8 cellular contexts compared by ENCODE assay signal in the genomic region with DNA sequence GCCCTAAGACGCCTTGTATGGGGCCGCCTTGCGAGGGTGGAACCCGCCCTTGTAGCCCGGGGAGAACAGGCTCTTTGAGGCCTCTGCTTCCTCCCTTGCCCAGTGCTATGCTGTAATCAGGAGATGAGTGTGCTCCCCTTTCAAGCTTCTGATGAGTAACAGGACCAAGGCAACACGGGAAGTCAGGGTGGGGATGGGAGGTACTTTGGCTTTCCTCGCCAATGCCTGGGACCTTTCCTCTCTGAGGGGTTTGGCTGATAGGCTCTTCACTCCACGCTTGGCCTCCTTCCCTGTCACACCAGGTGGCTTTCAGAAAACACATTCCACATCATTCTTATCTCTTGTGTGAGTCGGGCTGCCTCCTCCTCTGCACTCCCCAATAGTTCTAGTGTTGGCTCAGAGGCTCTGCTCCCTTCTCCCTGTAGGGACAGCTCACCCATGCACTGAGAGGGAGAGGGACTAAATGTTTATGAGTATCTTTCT.
A peak's percentile ranks its signal among the peaks of the same experiment; 100 is the strongest.
DNase-seq lines count a peak whose midpoint lies in the region; ATAC-seq, FAIRE-seq and TF ChIP-seq lines count a peak whose summit lies in the region.

No MANE protein-coding gene starts in this region.

- no peaks in the 10 kb centered on the region for H3K36me3 ChIP-seq in keratinocyte (ENCODE audit: control insufficient read depth in 2 of 2, extremely low read depth in 1 of 2, insufficient read depth in 2 of 2, low read length in 2 of 2)
- H3K36me3 ChIP-seq in HAP-1 (replicated peaks) = no peaks in the 10 kb centered on the region

- peak overlapping the region; percentile 65 for H3K27ac Mint-ChIP-seq in activated naive CD8-positive, alpha-beta T cell treated with anti-CD3 and anti-CD28 coated beads for 36 hours
- no peak overlapping the region for H3K27ac Mint-ChIP-seq in stimulated activated naive B cell treated with anti-CD40 and anti-IgM and Interleukin-4, amounts not matched to agents 10 μg/mL and 1 μg/mL and 100 μg/mL, for 72 hours

- no peaks in the 10 kb centered on the region for H3K9me1 ChIP-seq in keratinocyte (ENCODE audit: control insufficient read depth, extremely low read depth, insufficient read depth, low read length)

- peak; percentile 73 for DNase-seq in AG09309 (ENCODE audit: low read depth)
- peak; percentile 89 for DNase-seq in M059J (ENCODE audit: low read depth)
- peak; percentile 15 for DNase-seq in activated naive CD8-positive, alpha-beta T cell treated with anti-CD3 and anti-CD28 coated beads for 36 hours
- DNase-seq in keratinocyte (ENCODE audit: low read depth, low spot score) = peak; percentile 48
- DNase-seq in NCI-H446 (lab: John Stamatoyannopoulos, UW) = no peak
- no peak for DNase-seq in stimulated activated naive B cell treated with anti-CD40 and anti-IgM and Interleukin-4, amounts not matched to agents 10 μg/mL and 1 μg/mL and 100 μg/mL, for 72 hours
- no peak for DNase-seq in HAP-1 (ENCODE audit: low spot score in 2 of 2)
- DNase-seq in NCI-H69 (lab: John Stamatoyannopoulos, UW) = no peak

- H3K4me3 ChIP-seq in AG09309 (ENCODE audit: control insufficient read depth, low read depth, low read length) (no peak overlapping the region), keratinocyte (ENCODE audit: control insufficient read depth in 2 of 3, extremely low read depth in 1 of 3, insufficient read depth in 2 of 3, low read depth in 1 of 3, low read length in 3 of 3) (no peak overlapping the region), HAP-1 (no peak overlapping the region)

- H3K79me2 ChIP-seq in keratinocyte (ENCODE audit: control insufficient read depth, insufficient read depth, low read length) = no peaks in the 10 kb centered on the region

- in situ Hi-C loops in HAP-1 (cut with MboI; ENCODE audit: low sequenced_read_pairs) = no loop called here

- H3K4me3 Mint-ChIP-seq in activated naive CD8-positive, alpha-beta T cell treated with anti-CD3 and anti-CD28 coated beads for 36 hours = no peak overlapping the region
- no peak overlapping the region for H3K4me3 Mint-ChIP-seq in stimulated activated naive B cell treated with anti-CD40 and anti-IgM and Interleukin-4, amounts not matched to agents 10 μg/mL and 1 μg/mL and 100 μg/mL, for 72 hours

- H3K9me3 ChIP-seq in keratinocyte (ENCODE audit: control insufficient read depth, low read depth, low read length) (no peaks in the 10 kb centered on the region), HAP-1 (no peaks in the 10 kb centered on the region)

- peaks cover 3% of the 10 kb centered on the region for H3K36me3 Mint-ChIP-seq in activated naive CD8-positive, alpha-beta T cell treated with anti-CD3 and anti-CD28 coated beads for 36 hours
- H3K36me3 Mint-ChIP-seq in stimulated activated naive B cell treated with anti-CD40 and anti-IgM and Interleukin-4, amounts not matched to agents 10 μg/mL and 1 μg/mL and 100 μg/mL, for 72 hours = no peaks in the 10 kb centered on the region

- dilution Hi-C loops in keratinocyte (cut with MboI; ENCODE audit: extremely low pct_ligation_motif_present, low sequenced_read_pairs) = no loop called here

- H3K4me1 ChIP-seq in keratinocyte (ENCODE audit: control insufficient read depth, extremely low read depth, insufficient read depth, low read length) = peaks cover 10% of the 10 kb centered on the region
- H3K4me1 ChIP-seq in HAP-1 = no peaks in the 10 kb centered on the region

- no peaks in the 10 kb centered on the region for H3K27me3 Mint-ChIP-seq in activated naive CD8-positive, alpha-beta T cell treated with anti-CD3 and anti-CD28 coated beads for 36 hours
- no peaks in the 10 kb centered on the region for H3K27me3 Mint-ChIP-seq in stimulated activated naive B cell treated with anti-CD40 and anti-IgM and Interleukin-4, amounts not matched to agents 10 μg/mL and 1 μg/mL and 100 μg/mL, for 72 hours

- peak overlapping the region; percentile 53 for H3K4me2 ChIP-seq in keratinocyte (ENCODE audit: control insufficient read depth, extremely low read depth, insufficient read depth, low read depth, low read length)

- no peaks in the 10 kb centered on the region for H3K27me3 ChIP-seq in keratinocyte (ENCODE audit: control insufficient read depth, extremely low read depth, insufficient read depth, low read length)
- H3K27me3 ChIP-seq in HAP-1 (ENCODE audit: low read depth) = no peaks in the 10 kb centered on the region

- ATAC-seq in stimulated activated naive B cell treated with anti-CD40 and anti-IgM and Interleukin-4, amounts not matched to agents 10 μg/mL and 1 μg/mL and 100 μg/mL, for 72 hours (replicated peaks) = no peak

- H3K4me1 Mint-ChIP-seq in activated naive CD8-positive, alpha-beta T cell treated with anti-CD3 and anti-CD28 coated beads for 36 hours = peaks cover 55% of the 10 kb centered on the region
- H3K4me1 Mint-ChIP-seq in stimulated activated naive B cell treated with anti-CD40 and anti-IgM and Interleukin-4, amounts not matched to agents 10 μg/mL and 1 μg/mL and 100 μg/mL, for 72 hours = peaks cover 18 to 29% of the 10 kb centered on the region in 2 donors

- H3K27ac ChIP-seq in keratinocyte (ENCODE audit: control insufficient read depth, insufficient read depth, low read length) = peak overlapping the region; percentile 47

- H3K9ac ChIP-seq in keratinocyte (ENCODE audit: control insufficient read depth, extremely low read depth, insufficient read depth, low read length) = peak overlapping the region; percentile 35

- H2AFZ ChIP-seq in keratinocyte (ENCODE audit: control insufficient read depth, low read length) = peak overlapping the region; percentile 80

- peaks cover 8% of the 10 kb centered on the region for H3K9me3 Mint-ChIP-seq in activated naive CD8-positive, alpha-beta T cell treated with anti-CD3 and anti-CD28 coated beads for 36 hours
- H3K9me3 Mint-ChIP-seq in stimulated activated naive B cell treated with anti-CD40 and anti-IgM and Interleukin-4, amounts not matched to agents 10 μg/mL and 1 μg/mL and 100 μg/mL, for 72 hours = peaks cover 0 to 1% of the 10 kb centered on the region in 2 donors

- FAIRE-seq in keratinocyte (lab: Jason Lieb, UNC) = peak; percentile 91

- no peaks in the 10 kb centered on the region for H4K20me1 ChIP-seq in keratinocyte (ENCODE audit: control insufficient read depth, extremely low read depth, insufficient read depth, low read length)

- TF ChIP-seq CTCF in AG09309 (IDR thresholded peaks at IDR 0.05; ENCODE audit: control insufficient read depth, insufficient read depth, low read depth, low read length, missing control alignments) (no peak), keratinocyte (optimal IDR thresholded peaks at IDR 0.05 in 1 of 3, IDR thresholded peaks at IDR 0.05 in 1 of 3, conservative IDR thresholded peaks at IDR 0.05 in 1 of 3; ENCODE audit: extremely low read depth in 1 of 3, insufficient read depth in 2 of 3, low read length in 3 of 3) (no peak)

Comparison
In these comparisons a context has a peak if more than half of its experiments do, and no peak if none do; other contexts are left out.
1. DNase-seq: peak in AG09309 (single experiment), M059J (single experiment), activated naive CD8-positive, alpha-beta T cell treated with anti-CD3 and anti-CD28 coated beads for 36 hours (single experiment) and keratinocyte (single experiment); none in NCI-H446 (0 of 2), stimulated activated naive B cell treated with anti-CD40 and anti-IgM and Interleukin-4, amounts not matched to agents 10 μg/mL and 1 μg/mL and 100 μg/mL, for 72 hours (single experiment), HAP-1 (0 of 2) and NCI-H69 (single experiment).